In the genomic region with DNA sequence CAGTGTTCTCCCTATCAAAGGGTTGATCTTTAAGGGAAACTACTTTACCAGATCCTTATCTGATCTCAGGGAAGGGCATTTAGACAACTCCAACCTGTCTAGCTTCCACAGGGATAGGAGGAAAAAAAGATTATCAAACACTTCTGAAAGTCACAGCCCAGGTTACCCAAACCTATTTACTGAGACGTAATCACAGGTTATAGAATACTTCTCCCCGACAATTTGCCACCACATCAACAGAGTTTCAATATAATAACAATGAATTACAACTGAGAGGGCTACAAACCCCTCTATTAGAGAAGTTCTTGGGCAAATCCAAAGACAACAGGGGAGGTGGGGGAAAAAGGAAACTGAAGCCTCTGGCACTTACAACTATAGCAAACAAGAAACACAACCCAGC, we compare ENCODE assay signal across 1 cellular context.
TF ChIP-seq lines count a peak whose summit lies in the region.

No MANE protein-coding gene starts in this region.

TF ChIP-seq in GM23338, 12 proteins besides CTCF, POLR2A, EP300 and RAD21 (continued from another document):
- TF ChIP-seq, protein P1, sequence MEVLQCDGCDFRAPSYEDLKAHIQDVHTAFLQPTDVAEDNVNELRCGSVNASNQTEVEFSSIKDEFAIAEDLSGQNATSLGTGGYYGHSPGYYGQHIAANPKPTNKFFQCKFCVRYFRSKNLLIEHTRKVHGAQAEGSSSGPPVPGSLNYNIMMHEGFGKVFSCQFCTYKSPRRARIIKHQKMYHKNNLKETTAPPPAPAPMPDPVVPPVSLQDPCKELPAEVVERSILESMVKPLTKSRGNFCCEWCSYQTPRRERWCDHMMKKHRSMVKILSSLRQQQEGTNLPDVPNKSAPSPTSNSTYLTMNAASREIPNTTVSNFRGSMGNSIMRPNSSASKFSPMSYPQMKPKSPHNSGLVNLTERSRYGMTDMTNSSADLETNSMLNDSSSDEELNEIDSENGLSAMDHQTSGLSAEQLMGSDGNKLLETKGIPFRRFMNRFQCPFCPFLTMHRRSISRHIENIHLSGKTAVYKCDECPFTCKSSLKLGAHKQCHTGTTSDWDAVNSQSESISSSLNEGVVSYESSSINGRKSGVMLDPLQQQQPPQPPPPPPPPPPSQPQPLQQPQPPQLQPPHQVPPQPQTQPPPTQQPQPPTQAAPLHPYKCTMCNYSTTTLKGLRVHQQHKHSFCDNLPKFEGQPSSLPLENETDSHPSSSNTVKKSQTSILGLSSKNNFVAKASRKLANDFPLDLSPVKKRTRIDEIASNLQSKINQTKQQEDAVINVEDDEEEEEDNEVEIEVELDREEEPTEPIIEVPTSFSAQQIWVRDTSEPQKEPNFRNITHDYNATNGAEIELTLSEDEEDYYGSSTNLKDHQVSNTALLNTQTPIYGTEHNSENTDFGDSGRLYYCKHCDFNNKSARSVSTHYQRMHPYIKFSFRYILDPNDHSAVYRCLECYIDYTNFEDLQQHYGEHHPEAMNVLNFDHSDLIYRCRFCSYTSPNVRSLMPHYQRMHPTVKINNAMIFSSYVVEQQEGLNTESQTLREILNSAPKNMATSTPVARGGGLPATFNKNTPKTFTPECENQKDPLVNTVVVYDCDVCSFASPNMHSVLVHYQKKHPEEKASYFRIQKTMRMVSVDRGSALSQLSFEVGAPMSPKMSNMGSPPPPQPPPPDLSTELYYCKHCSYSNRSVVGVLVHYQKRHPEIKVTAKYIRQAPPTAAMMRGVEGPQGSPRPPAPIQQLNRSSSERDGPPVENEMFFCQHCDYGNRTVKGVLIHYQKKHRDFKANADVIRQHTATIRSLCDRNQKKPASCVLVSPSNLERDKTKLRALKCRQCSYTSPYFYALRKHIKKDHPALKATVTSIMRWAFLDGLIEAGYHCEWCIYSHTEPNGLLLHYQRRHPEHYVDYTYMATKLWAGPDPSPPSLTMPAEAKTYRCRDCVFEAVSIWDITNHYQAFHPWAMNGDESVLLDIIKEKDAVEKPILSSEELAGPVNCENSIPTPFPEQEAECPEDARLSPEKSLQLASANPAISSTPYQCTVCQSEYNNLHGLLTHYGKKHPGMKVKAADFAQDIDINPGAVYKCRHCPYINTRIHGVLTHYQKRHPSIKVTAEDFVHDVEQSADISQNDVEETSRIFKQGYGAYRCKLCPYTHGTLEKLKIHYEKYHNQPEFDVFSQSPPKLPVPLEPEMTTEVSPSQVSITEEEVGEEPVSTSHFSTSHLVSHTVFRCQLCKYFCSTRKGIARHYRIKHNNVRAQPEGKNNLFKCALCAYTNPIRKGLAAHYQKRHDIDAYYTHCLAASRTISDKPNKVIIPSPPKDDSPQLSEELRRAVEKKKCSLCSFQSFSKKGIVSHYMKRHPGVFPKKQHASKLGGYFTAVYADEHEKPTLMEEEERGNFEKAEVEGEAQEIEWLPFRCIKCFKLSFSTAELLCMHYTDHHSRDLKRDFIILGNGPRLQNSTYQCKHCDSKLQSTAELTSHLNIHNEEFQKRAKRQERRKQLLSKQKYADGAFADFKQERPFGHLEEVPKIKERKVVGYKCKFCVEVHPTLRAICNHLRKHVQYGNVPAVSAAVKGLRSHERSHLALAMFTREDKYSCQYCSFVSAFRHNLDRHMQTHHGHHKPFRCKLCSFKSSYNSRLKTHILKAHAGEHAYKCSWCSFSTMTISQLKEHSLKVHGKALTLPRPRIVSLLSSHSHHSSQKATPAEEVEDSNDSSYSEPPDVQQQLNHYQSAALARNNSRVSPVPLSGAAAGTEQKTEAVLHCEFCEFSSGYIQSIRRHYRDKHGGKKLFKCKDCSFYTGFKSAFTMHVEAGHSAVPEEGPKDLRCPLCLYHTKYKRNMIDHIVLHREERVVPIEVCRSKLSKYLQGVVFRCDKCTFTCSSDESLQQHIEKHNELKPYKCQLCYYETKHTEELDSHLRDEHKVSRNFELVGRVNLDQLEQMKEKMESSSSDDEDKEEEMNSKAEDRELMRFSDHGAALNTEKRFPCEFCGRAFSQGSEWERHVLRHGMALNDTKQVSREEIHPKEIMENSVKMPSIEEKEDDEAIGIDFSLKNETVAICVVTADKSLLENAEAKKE (CRISPR knock-in tag; IDR thresholded peaks at IDR 0.05), result no peak
- TF ChIP-seq STAT1 (IDR thresholded peaks at IDR 0.05; ENCODE audit: unreplicated experiment) (no peak), CREB1 (CRISPR knock-in tag; IDR thresholded peaks at IDR 0.05; ENCODE audit: low read depth) (no peak), POLR2AphosphoS5 (IDR thresholded peaks at IDR 0.05; ENCODE audit: low read depth) (no peak)
